Comparison of ENCODE assay signal across 15 cellular contexts in genomic region chr1:25484533-25484932, GRCh38.
"Had no signal": no experiment of that assay in that cellular context is flagged by ENCODE, and none has a peak within 500 bp of the region (broad histone marks: within the 10 kb centered on the region; RNA-seq: fewer than 3 reads in every experiment).

No MANE protein-coding gene starts in this region.

- H3K27me3 Mint-ChIP-seq: activated CD4-positive, alpha-beta T cell treated with anti-CD3 and anti-CD28 coated beads for 36 hours; activated CD8-positive, alpha-beta T cell treated with anti-CD3 and anti-CD28 coated beads for 36 hours; activated naive CD4-positive, alpha-beta T cell treated with anti-CD3 and anti-CD28 coated beads, Interleukin-2, amount 10 ng/mL, durations not matched to agents 7 days and 5 days; brain; central memory CD8-positive, alpha-beta T cell; T-cell had no signal

- ATAC-seq: activated CD4-positive, alpha-beta T cell treated with anti-CD3 and anti-CD28 coated beads for 36 hours; activated CD8-positive, alpha-beta T cell treated with anti-CD3 and anti-CD28 coated beads for 36 hours; T-cell; upper lobe of right lung had no signal

- H3K27ac ChIP-seq: epithelial cell of prostate, SK-N-MC, upper lobe of right lung had no signal

- H3K9me3 Mint-ChIP-seq: activated CD8-positive, alpha-beta T cell treated with anti-CD3 and anti-CD28 coated beads for 36 hours; activated naive CD4-positive, alpha-beta T cell treated with anti-CD3 and anti-CD28 coated beads, Interleukin-2, amount 10 ng/mL, durations not matched to agents 7 days and 5 days; brain; central memory CD8-positive, alpha-beta T cell; nephron; T-cell had no signal

- H3K27ac Mint-ChIP-seq: activated CD4-positive, alpha-beta T cell treated with anti-CD3 and anti-CD28 coated beads for 36 hours; activated CD8-positive, alpha-beta T cell treated with anti-CD3 and anti-CD28 coated beads for 36 hours; activated naive CD4-positive, alpha-beta T cell treated with anti-CD3 and anti-CD28 coated beads, Interleukin-2, amount 10 ng/mL, durations not matched to agents 7 days and 5 days; nephron had no signal

- H3K4me3 Mint-ChIP-seq: activated CD4-positive, alpha-beta T cell treated with anti-CD3 and anti-CD28 coated beads for 36 hours; activated CD8-positive, alpha-beta T cell treated with anti-CD3 and anti-CD28 coated beads for 36 hours; activated naive CD4-positive, alpha-beta T cell treated with anti-CD3 and anti-CD28 coated beads, Interleukin-2, amount 10 ng/mL, durations not matched to agents 7 days and 5 days; brain; central memory CD8-positive, alpha-beta T cell; nephron; T-cell had no signal

- H3K9me3 ChIP-seq: upper lobe of right lung had no signal

- H3K4me3 ChIP-seq: SK-N-MC, skin epidermis, upper lobe of right lung had no signal

- DNase-seq: activated CD4-positive, alpha-beta T cell treated with anti-CD3 and anti-CD28 coated beads for 36 hours; activated CD8-positive, alpha-beta memory T cell treated with anti-CD3 and anti-CD28 coated beads, Interleukin-2, amount 50 U/mL, for 4 hours; activated CD8-positive, alpha-beta T cell treated with anti-CD3 and anti-CD28 coated beads for 36 hours; activated naive CD4-positive, alpha-beta T cell treated with anti-CD3 and anti-CD28 coated beads, Interleukin-2, amount 10 ng/mL, durations not matched to agents 7 days and 5 days; effector memory CD4-positive, alpha-beta T cell; retina; T-cell; T1000 had no signal

- H3K27me3 ChIP-seq: upper lobe of right lung had no signal

- H3K4me1 ChIP-seq: upper lobe of right lung had no signal
